ENCODE assay signal across 12 cellular contexts in genomic region chr7:75872073-75872782, GRCh38. TPM values are rescaled to one million over a fixed set of nuclear protein-coding genes. Genes with fewer than 3 reads are reported as not detected.
A peak's percentile ranks its signal among the peaks of the same experiment; 100 is the strongest.
DNase-seq lines count a peak whose midpoint lies in the region; ATAC-seq and TF ChIP-seq lines count a peak whose summit lies in the region.
"Had no signal": no experiment of that assay in that cellular context is flagged by ENCODE, and none has a peak within 500 bp of the region (broad histone marks: within the 10 kb centered on the region; RNA-seq: fewer than 3 reads in every experiment).

No MANE protein-coding gene starts in this region.

- H3K27ac ChIP-seq in SK-N-SH (ENCODE audit: low read depth in 2 of 2, low read length in 1 of 2): peak overlapping the region in 1 of 2 experiments; percentile 19; a peak in 2 of 4 replicates

- H3K4me3 ChIP-seq in SK-N-SH (ENCODE audit: low read depth in 2 of 2, low read length in 1 of 2): no peak overlapping the region

- H3K4me1 ChIP-seq in SK-N-SH (ENCODE audit: control insufficient read depth in 1 of 2, insufficient read depth in 2 of 2, low read depth in 1 of 2, low read length in 1 of 2): peaks cover 0 to 7% of the 10 kb centered on the region in 2 experiments; a peak in 1 of 4 replicates

- no peak overlapping the region for H3K9ac ChIP-seq in SK-N-SH

- CTCF ChIA-PET in SK-N-SH (lab: Yijun Ruan, JAX): interaction anchor here (0.9 to 3.5 kb wide), 3 partner anchors 12 to 148 kb away, joined by 3 to 20 read pairs (median 4); no protein-coding TSS in a partner anchor
- CTCF ChIA-PET in activated CD4-positive, alpha-beta T cell treated with anti-CD3 and anti-CD28 coated beads, Interleukin-2, amount 10 ng/mL, durations not matched to agents 7 days and 5 days (lab: Charles Lee): interaction anchor here (0.6 to 1.1 kb wide), 2 partner anchors 17 to 28 kb away, joined by 3 read pairs; no protein-coding TSS in a partner anchor

- 82% methylated on average over 13 of the region's 13 CpGs for WGBS in SK-N-SH (ENCODE audit: low lambda C conversion rate)

- H3K36me3 Mint-ChIP-seq in osteocyte (ENCODE audit: unreplicated experiment): no peaks in the 10 kb centered on the region
- no peaks in the 10 kb centered on the region for H3K36me3 Mint-ChIP-seq in activated CD4-positive, alpha-beta T cell treated with anti-CD3 and anti-CD28 coated beads, Interleukin-2, amount 10 ng/mL, durations not matched to agents 7 days and 5 days (ENCODE audit: low read depth)

- H3K79me2 ChIP-seq in SK-N-SH (ENCODE audit: insufficient read depth): no peaks in the 10 kb centered on the region

- H3K27ac Mint-ChIP-seq in osteocyte (ENCODE audit: unreplicated experiment): peak overlapping the region; percentile 5
- H3K27ac Mint-ChIP-seq in activated CD4-positive, alpha-beta T cell treated with anti-CD3 and anti-CD28 coated beads, Interleukin-2, amount 10 ng/mL, durations not matched to agents 7 days and 5 days: no peak overlapping the region
- H3K27ac Mint-ChIP-seq: T-helper 1 cell treated with Interleukin-12 subunit alpha and Interleukin-12 subunit beta and Interleukin-4 antibody, amounts not matched to agents 30 μg/mL and 1 μg/mL, for 36 hours had no signal

- H4K20me1 ChIP-seq in SK-N-SH (ENCODE audit: insufficient read depth): no peaks in the 10 kb centered on the region

- H3K27me3 ChIP-seq in SK-N-SH (ENCODE audit: insufficient read depth): no peaks in the 10 kb centered on the region

- no peaks in the 10 kb centered on the region for H3K4me1 Mint-ChIP-seq in osteocyte (ENCODE audit: unreplicated experiment)
- peaks cover 6% of the 10 kb centered on the region for H3K4me1 Mint-ChIP-seq in activated CD4-positive, alpha-beta T cell treated with anti-CD3 and anti-CD28 coated beads, Interleukin-2, amount 10 ng/mL, durations not matched to agents 7 days and 5 days

- TF ChIP-seq CTCF in SK-N-SH (IDR thresholded peaks at IDR 0.05): no peak
- TF ChIP-seq CTCF in osteocyte (IDR thresholded peaks at IDR 0.05): no peak

- peak; percentile 58 for ATAC-seq in Right ventricle myocardium superior (ENCODE audit: poor library complexity)

- TF ChIP-seq EP300 in SK-N-SH (IDR thresholded peaks at IDR 0.05; ENCODE audit: borderline replicate concordance in 1 of 2, low read depth in 1 of 2, low read length in 1 of 2): no peak

- H3K4me3 Mint-ChIP-seq in osteocyte (ENCODE audit: unreplicated experiment): no peak overlapping the region
- H3K4me3 Mint-ChIP-seq in activated CD4-positive, alpha-beta T cell treated with anti-CD3 and anti-CD28 coated beads, Interleukin-2, amount 10 ng/mL, durations not matched to agents 7 days and 5 days: no peak overlapping the region
- H3K4me3 Mint-ChIP-seq: T-helper 1 cell treated with Interleukin-12 subunit alpha and Interleukin-12 subunit beta and Interleukin-4 antibody, amounts not matched to agents 30 μg/mL and 1 μg/mL, for 36 hours had no signal

- H3K9me3 ChIP-seq in SK-N-SH: no peaks in the 10 kb centered on the region

- TF ChIP-seq RAD21 in SK-N-SH (IDR thresholded peaks at IDR 0.05; ENCODE audit: low read length): no peak

- H3K9me3 Mint-ChIP-seq in osteocyte (ENCODE audit: unreplicated experiment): no peaks in the 10 kb centered on the region
- no peaks in the 10 kb centered on the region for H3K9me3 Mint-ChIP-seq in activated CD4-positive, alpha-beta T cell treated with anti-CD3 and anti-CD28 coated beads, Interleukin-2, amount 10 ng/mL, durations not matched to agents 7 days and 5 days
- H3K9me3 Mint-ChIP-seq: T-helper 1 cell treated with Interleukin-12 subunit alpha and Interleukin-12 subunit beta and Interleukin-4 antibody, amounts not matched to agents 30 μg/mL and 1 μg/mL, for 36 hours had no signal

- H3K36me3 ChIP-seq in SK-N-SH (replicated peaks in 1 of 2; ENCODE audit: control insufficient read depth in 1 of 2, insufficient read depth in 2 of 2, low read length in 1 of 2): no peaks in the 10 kb centered on the region

- DNase-seq in HT1080 (ENCODE audit: low read depth): peak; percentile 49
- no peak for DNase-seq in SK-N-SH
- DNase-seq in Right ventricle myocardium superior: no peak
- DNase-seq in osteocyte (ENCODE audit: extremely low spot score, unreplicated experiment): no peak
- no peak for DNase-seq in activated CD4-positive, alpha-beta T cell treated with anti-CD3 and anti-CD28 coated beads, Interleukin-2, amount 50 U/mL, for 1 hour
- DNase-seq in NAMALWA (ENCODE audit: low spot score): no peak
- DNase-seq in KG1 (lab: John Stamatoyannopoulos, UW): no peak
- DNase-seq in activated CD4-positive, alpha-beta T cell treated with anti-CD3 and anti-CD28 coated beads, Interleukin-2, amount 10 ng/mL, durations not matched to agents 7 days and 5 days: no peak
- DNase-seq: NCI-H1048; NCI-H526; stimulated activated naive CD4-positive, alpha-beta T cell had no signal

- no peaks in the 10 kb centered on the region for H3K9me2 ChIP-seq in SK-N-SH

- no peaks in the 10 kb centered on the region for H3K27me3 Mint-ChIP-seq in osteocyte (ENCODE audit: unreplicated experiment)
- H3K27me3 Mint-ChIP-seq in activated CD4-positive, alpha-beta T cell treated with anti-CD3 and anti-CD28 coated beads, Interleukin-2, amount 10 ng/mL, durations not matched to agents 7 days and 5 days: no peaks in the 10 kb centered on the region

- POLR2A ChIA-PET in SK-N-SH (lab: Yijun Ruan, JAX): interaction anchor here (0.6 to 0.7 kb wide), 2 partner anchors 13 to 22 kb away, joined by 3 read pairs; no protein-coding TSS in a partner anchor
- POLR2A ChIA-PET in activated CD4-positive, alpha-beta T cell treated with anti-CD3 and anti-CD28 coated beads, Interleukin-2, amount 10 ng/mL, durations not matched to agents 7 days and 5 days (lab: Charles Lee): interaction anchor here (0.7 kb wide), 1 partner anchor 323 kb away, joined by 4 read pairs; no protein-coding TSS in a partner anchor

- H3K4me2 ChIP-seq in SK-N-SH: no peak overlapping the region

- H2AFZ ChIP-seq in SK-N-SH (ENCODE audit: low read depth): peak overlapping the region; percentile 54; the same call in 1 of the 2 replicates

- intact Hi-C loops in Right ventricle myocardium superior (cut with DNase I): no loop called here

- peaks cover 16% of the 10 kb centered on the region for H3F3A ChIP-seq in SK-N-SH (replicated peaks; ENCODE audit: insufficient read depth)

TF ChIP-seq in SK-N-SH, 30 proteins besides CTCF, POLR2A, EP300 and RAD21 (continues in another document):
- TF ChIP-seq, protein P1, sequence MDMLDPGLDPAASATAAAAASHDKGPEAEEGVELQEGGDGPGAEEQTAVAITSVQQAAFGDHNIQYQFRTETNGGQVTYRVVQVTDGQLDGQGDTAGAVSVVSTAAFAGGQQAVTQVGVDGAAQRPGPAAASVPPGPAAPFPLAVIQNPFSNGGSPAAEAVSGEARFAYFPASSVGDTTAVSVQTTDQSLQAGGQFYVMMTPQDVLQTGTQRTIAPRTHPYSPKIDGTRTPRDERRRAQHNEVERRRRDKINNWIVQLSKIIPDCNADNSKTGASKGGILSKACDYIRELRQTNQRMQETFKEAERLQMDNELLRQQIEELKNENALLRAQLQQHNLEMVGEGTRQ (IDR thresholded peaks at IDR 0.05; ENCODE audit: borderline replicate concordance, low read depth, low read length): no peak
- TF ChIP-seq RFX5 (IDR thresholded peaks at IDR 0.05; ENCODE audit: low read length): no peak

RNA-seq across cellular contexts. Expression of gene RHBDD2, which starts 6.6 kb away (rescaled TPM):
- total RNA-seq in HT1080 (2014; rRNA removed; shearing (Covaris generic)): 19.0 and 31.2 TPM in 2 replicates
- 27.2 and 29.4 TPM in 2 replicates for polyA plus RNA-seq in HT1080 (2015; cell fraction: cytosol; rRNA removed)
- 13.3 and 15.6 TPM in 2 replicates for polyA plus RNA-seq in HT1080 (2015; cell fraction: nucleus; rRNA removed)
- polyA plus RNA-seq in SK-N-SH (2012; rRNA removed): 68.8 and 77.6 TPM in 2 replicates
- 29.3 and 44.2 TPM in 2 replicates for polyA plus RNA-seq in SK-N-SH (2012; cell fraction: cytosol; rRNA removed)
- 71.0 and 91.8 TPM in 2 replicates for polyA plus RNA-seq in SK-N-SH (2012; cell fraction: nucleus; rRNA removed)
- total RNA-seq in Right ventricle myocardium superior (16.3 TPM), osteocyte (44.8 and 50.7 TPM in 2 replicates)
- total RNA-seq in activated CD4-positive, alpha-beta T cell treated with anti-CD3 and anti-CD28 coated beads, Interleukin-2, amount 10 ng/mL, durations not matched to agents 7 days and 5 days: 10 to 100 TPM; 21.1 to 21.8 TPM

RNA-seq across cellular contexts. Expression of gene POR, which starts 42.7 kb away (rescaled TPM):
- total RNA-seq in HT1080 (2014; rRNA removed; shearing (Covaris generic)): 66.8 and 77.2 TPM in 2 replicates
- polyA plus RNA-seq in HT1080 (2015; cell fraction: cytosol; rRNA removed): 25.0 and 25.1 TPM in 2 replicates
- 57.6 and 62.5 TPM in 2 replicates for polyA plus RNA-seq in HT1080 (2015; cell fraction: nucleus; rRNA removed)
- polyA plus RNA-seq in SK-N-SH (2012; rRNA removed): 55.8 and 68.7 TPM in 2 replicates
- 22.1 and 32.8 TPM in 2 replicates for polyA plus RNA-seq in SK-N-SH (2012; cell fraction: cytosol; rRNA removed)
- polyA plus RNA-seq in SK-N-SH (2012; cell fraction: nucleus; rRNA removed): 129 and 157 TPM in 2 replicates
- total RNA-seq in Right ventricle myocardium superior (54.7 TPM), osteocyte (62.1 and 74.0 TPM in 2 replicates)
- total RNA-seq in activated CD4-positive, alpha-beta T cell treated with anti-CD3 and anti-CD28 coated beads, Interleukin-2, amount 10 ng/mL, durations not matched to agents 7 days and 5 days: 10 to 100 TPM; 29.9 to 37.1 TPM

RNA-seq across cellular contexts. Expression of gene CCL24, which starts 58.6 kb away (rescaled TPM):
- not detected in 2 replicates for total RNA-seq in HT1080 (2014; rRNA removed; shearing (Covaris generic))
- not detected in 2 replicates for polyA plus RNA-seq in HT1080 (2015; cell fraction: cytosol; rRNA removed)
- not detected in 2 replicates for polyA plus RNA-seq in HT1080 (2015; cell fraction: nucleus; rRNA removed)
- not detected in 2 replicates for polyA plus RNA-seq in SK-N-SH (2012; rRNA removed)
- polyA plus RNA-seq in SK-N-SH (2012; cell fraction: cytosol; rRNA removed): not detected in 2 replicates
- not detected in 2 replicates for polyA plus RNA-seq in SK-N-SH (2012; cell fraction: nucleus; rRNA removed)
- not detected for total RNA-seq in Right ventricle myocardium superior
- total RNA-seq in osteocyte: not detected in 2 replicates
- total RNA-seq in activated CD4-positive, alpha-beta T cell treated with anti-CD3 and anti-CD28 coated beads, Interleukin-2, amount 10 ng/mL, durations not matched to agents 7 days and 5 days: not detected
